In the genomic region with DNA sequence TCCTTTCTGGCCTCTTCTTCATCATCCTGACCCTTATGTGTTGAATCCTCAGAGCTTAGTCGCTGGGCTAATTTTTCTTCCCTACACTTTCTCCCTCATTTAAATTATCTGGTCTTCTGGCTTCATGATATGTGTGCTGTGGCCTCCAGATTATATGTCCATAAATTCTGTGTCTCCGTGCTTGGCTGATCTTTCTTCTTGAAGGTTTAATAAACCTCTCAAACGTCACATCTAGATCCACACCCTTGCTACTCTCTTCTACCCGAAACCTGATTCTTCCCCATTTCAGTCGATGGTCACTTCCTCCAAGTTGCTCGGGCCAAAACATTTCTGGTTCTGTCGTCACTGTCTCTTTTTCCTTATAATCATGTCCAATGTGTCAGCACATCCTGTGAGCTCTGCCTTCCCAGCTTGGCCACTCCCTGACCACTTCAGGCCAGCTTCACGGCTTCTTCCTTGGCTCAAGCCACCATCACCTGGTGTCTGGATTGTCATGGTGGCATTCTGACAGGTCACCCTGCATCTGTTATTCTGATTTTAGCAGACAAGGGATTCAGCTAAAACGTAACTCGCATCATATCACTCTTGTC, we compare ENCODE assay signal across 1 cellular context.
A peak's percentile ranks its signal among the peaks of the same experiment; 100 is the strongest.
TF ChIP-seq lines count a peak whose summit lies in the region.

No MANE protein-coding gene starts in this region.

TF ChIP-seq in HepG2, 621 proteins besides CTCF, POLR2A, EP300 and RAD21 (continued from another document):
- TF ChIP-seq FOXP4 (CRISPR knock-in tag; IDR thresholded peaks at IDR 0.05) (no peak), ZNF549 (CRISPR knock-in tag; IDR thresholded peaks at IDR 0.05) (no peak), CREB1 (IDR thresholded peaks at IDR 0.05) (peak; percentile 36; the same call in 1 of the 2 replicates), CREB1 (CRISPR knock-in tag; IDR thresholded peaks at IDR 0.05) (no peak), DPF2 (CRISPR knock-in tag; IDR thresholded peaks at IDR 0.05; ENCODE audit: borderline replicate concordance, low read depth) (no peak)
